Comparison of ENCODE assay signal across 8 cellular contexts in the genomic region with DNA sequence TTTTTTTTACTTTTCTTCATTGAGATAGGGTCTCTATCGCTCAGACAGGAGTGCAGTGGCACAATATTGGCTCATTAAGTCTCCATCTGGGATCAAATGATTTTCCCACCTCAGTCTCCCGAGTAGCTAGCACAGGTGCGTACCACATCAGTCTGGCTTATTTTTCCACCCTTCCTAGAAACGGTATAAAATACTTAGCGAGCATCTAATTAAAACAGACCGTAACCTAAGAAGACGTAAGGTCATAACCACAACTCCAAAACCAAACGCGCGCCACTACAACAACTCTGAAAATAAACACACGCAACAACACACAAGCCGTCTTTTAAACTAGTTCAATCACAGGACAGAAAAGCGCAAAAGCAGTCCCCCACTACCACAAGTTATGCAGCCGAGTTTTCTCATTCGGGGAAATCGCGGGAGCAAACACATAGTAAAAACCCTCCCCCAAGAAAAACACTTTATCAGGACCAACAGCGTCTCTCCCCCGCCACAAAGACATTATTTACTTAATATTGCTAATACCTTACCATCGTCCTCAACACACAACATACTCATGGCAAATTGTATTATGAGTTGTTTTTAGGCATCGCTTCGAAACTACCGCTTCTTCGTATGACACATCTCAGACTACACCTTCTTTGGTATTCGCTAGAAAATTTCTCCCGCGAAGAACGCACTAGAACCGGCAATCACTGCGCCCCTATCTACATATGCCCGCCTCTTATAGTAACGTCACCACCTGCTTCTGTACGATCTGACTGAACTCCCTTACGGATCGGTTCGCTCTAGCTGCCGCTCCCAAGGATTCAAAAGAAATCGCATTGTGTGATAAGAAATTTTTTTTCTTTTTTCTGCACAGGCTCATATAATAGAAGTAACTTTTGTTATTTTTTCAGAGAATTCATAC. TPM values are rescaled to one million over a fixed set of nuclear protein-coding genes. Genes with fewer than 3 reads are reported as not detected.
DNase-seq lines count a peak whose midpoint lies in the region; ATAC-seq and TF ChIP-seq lines count a peak whose summit lies in the region.

No MANE protein-coding gene starts in this region.

- TF ChIP-seq EP300 in tibial nerve (IDR thresholded peaks at IDR 0.05), result peak; percentile 82 to 100

- H2AFZ ChIP-seq in trophoblast cell (ENCODE audit: insufficient read depth, low read length, poor library complexity), result no peak overlapping the region

- no peak overlapping the region for H2BK12ac ChIP-seq in trophoblast cell (ENCODE audit: low read length)

- H3K4me3 ChIP-seq in GM06990 (replicated peaks; ENCODE audit: low read depth, low read length) (peak overlapping the region; percentile 52), adrenal gland (peak overlapping the region in 2 of 4 donors; percentile 57 to 59), heart left ventricle (peak overlapping the region in 11 of 12 donors; percentile 34 to 74 (median 48)), trophoblast cell (ENCODE audit: low read depth, low read length) (no peak overlapping the region), tibial nerve (peak overlapping the region; percentile 28 to 39 (median 30))

- peak overlapping the region; percentile 59 for H3K4ac ChIP-seq in trophoblast cell (ENCODE audit: low read depth, low read length)

- H4K91ac ChIP-seq in trophoblast cell (ENCODE audit: low read depth, low read length), result peak overlapping the region; percentile 56

- H4K8ac ChIP-seq in trophoblast cell (ENCODE audit: low read depth, low read length), result peak overlapping the region; percentile 37

- no peak overlapping the region for H3K9ac ChIP-seq in trophoblast cell (ENCODE audit: low read length)

- H4K12ac ChIP-seq in trophoblast cell (ENCODE audit: low read depth, low read length), result peak overlapping the region; percentile 67

- peaks cover 3% of the 10 kb centered on the region for H3K79me1 ChIP-seq in trophoblast cell (ENCODE audit: low read length)

- TF ChIP-seq POLR2A in adrenal gland (IDR thresholded peaks at IDR 0.05) (peak; percentile 98 to 100), heart left ventricle (IDR thresholded peaks at IDR 0.05) (peak; percentile 93 to 98), tibial nerve (IDR thresholded peaks at IDR 0.05) (peak; percentile 92 to 100)

- ATAC-seq in HG02571 (IDR thresholded peaks at IDR 0.05; ENCODE audit: unreplicated experiment) (peak; percentile 69), heart left ventricle (peak; percentile 95 to 98 (median 97))

- intact Hi-C loops in adrenal gland (cut with DNase I), result no loop called here
- intact Hi-C loops in heart left ventricle (cut with DNase I), result loop anchor here in 5 of 10 donors (1.0 to 2.0 kb wide), 5 partner anchors 26 to 141 kb away; a partner anchor contains a TSS

- peak overlapping the region; percentile 100 for H2BK5ac ChIP-seq in trophoblast cell (ENCODE audit: low read depth, low read length, poor library complexity)

- 1 to 2% (median 1%) methylated on average over 38 of the region's 38 CpGs for WGBS in adrenal gland, 4 donors
- 2 to 3% (median 2%) methylated on average over 38 of the region's 38 CpGs for WGBS in heart left ventricle, 4 donors
- WGBS in trophoblast cell (ENCODE audit: extremely low coverage, insufficient coverage, insufficient read length), result no CpG with 5 or more reads among the region's 38 CpGs
- 2% methylated on average over 38 of the region's 38 CpGs for WGBS in tibial nerve, 2 donors

- H3K27ac ChIP-seq in adrenal gland (peak overlapping the region in 4 of 5 donors; percentile 53 to 87 (median 82)), heart left ventricle (peak overlapping the region; percentile 58 to 90 (median 80)), trophoblast cell (ENCODE audit: low read depth, low read length) (no peak overlapping the region), tibial nerve (peak overlapping the region; percentile 65 to 83 (median 78))

- no peaks in the 10 kb centered on the region for H3K27me3 ChIP-seq in GM06990 (replicated peaks; ENCODE audit: control insufficient read depth, insufficient read depth, low read length)
- no peaks in the 10 kb centered on the region for H3K27me3 ChIP-seq in adrenal gland
- no peaks in the 10 kb centered on the region for H3K27me3 ChIP-seq in heart left ventricle
- no peaks in the 10 kb centered on the region for H3K27me3 ChIP-seq in trophoblast cell (ENCODE audit: insufficient read depth, low read length)
- no peaks in the 10 kb centered on the region for H3K27me3 ChIP-seq in tibial nerve

- peaks cover 2% of the 10 kb centered on the region for H3K79me2 ChIP-seq in trophoblast cell (ENCODE audit: control insufficient read depth, insufficient read depth, low read length, poor library complexity)

- H2BK120ac ChIP-seq in trophoblast cell (ENCODE audit: insufficient read depth, low read length, poor library complexity), result peak overlapping the region; percentile 91

- H3K18ac ChIP-seq in trophoblast cell (ENCODE audit: low read length), result no peak overlapping the region

- no peaks in the 10 kb centered on the region for H3K36me3 ChIP-seq in GM06990 (ENCODE audit: control insufficient read depth, insufficient read depth, low read length)
- no peaks in the 10 kb centered on the region for H3K36me3 ChIP-seq in adrenal gland (replicated peaks in 1 of 2)
- no peaks in the 10 kb centered on the region for H3K36me3 ChIP-seq in heart left ventricle
- H3K36me3 ChIP-seq in trophoblast cell (ENCODE audit: control insufficient read depth in 1 of 2, insufficient read depth in 2 of 2, low read length in 2 of 2), result no peaks in the 10 kb centered on the region
- no peaks in the 10 kb centered on the region for H3K36me3 ChIP-seq in tibial nerve

- H2AK5ac ChIP-seq in trophoblast cell (ENCODE audit: low read length), result no peak overlapping the region

- H3K4me2 ChIP-seq in trophoblast cell (ENCODE audit: low read length), result peak overlapping the region; percentile 50

- H3K14ac ChIP-seq in trophoblast cell (ENCODE audit: low read length), result peak overlapping the region; percentile 87

- peak; percentile 83 for DNase-seq in GM06990 (ENCODE audit: extremely low read depth, insufficient read length)
- DNase-seq in NCI-H1105 treated with DMSO at 0.1 percent for 48 hours (lab: John Stamatoyannopoulos, UW), result peak; percentile 83
- DNase-seq in SKM-1 treated with dmso at 0.1 percent for 144 hours (lab: John Stamatoyannopoulos, UW; ENCODE audit: unreplicated experiment), result peak; percentile 93
- DNase-seq in adrenal gland, result peak; percentile 73 to 95 (median 87)
- peak in 4 of 5 donors; percentile 76 to 84 (median 78) for DNase-seq in heart left ventricle
- DNase-seq in trophoblast cell, result peak; percentile 97
- DNase-seq in tibial nerve (ENCODE audit: low spot score in 2 of 2), result peak; percentile 59 to 90

- no peaks in the 10 kb centered on the region for H3K4me1 ChIP-seq in adrenal gland (replicated peaks in 1 of 2)
- peaks cover 0 to 12% (median 0%) of the 10 kb centered on the region in 12 donors for H3K4me1 ChIP-seq in heart left ventricle
- H3K4me1 ChIP-seq in trophoblast cell (ENCODE audit: control insufficient read depth in 1 of 2, insufficient read depth in 2 of 2, low read length in 2 of 2), result no peaks in the 10 kb centered on the region
- H3K4me1 ChIP-seq in tibial nerve, result peaks cover 0 to 4% (median 0%) of the 10 kb centered on the region in 4 donors

- TF ChIP-seq CTCF in GM06990 (IDR thresholded peaks at IDR 0.05; ENCODE audit: insufficient read depth, low read length, poor library complexity, severe bottlenecking) (no peak), adrenal gland (IDR thresholded peaks at IDR 0.05) (peak in 1 of 6 experiments; percentile 2), heart left ventricle (IDR thresholded peaks at IDR 0.05) (peak in 1 of 12 donors; percentile 15), tibial nerve (IDR thresholded peaks at IDR 0.05) (peak in 1 of 5 experiments; percentile 57)

- H3K23ac ChIP-seq in trophoblast cell (ENCODE audit: low read length), result no peak overlapping the region

- no peaks in the 10 kb centered on the region for H3K9me3 ChIP-seq in adrenal gland (replicated peaks in 1 of 3)
- peaks cover 0 to 6% (median 0%) of the 10 kb centered on the region in 12 donors for H3K9me3 ChIP-seq in heart left ventricle
- peaks cover 2% of the 10 kb centered on the region for H3K9me3 ChIP-seq in trophoblast cell (ENCODE audit: insufficient read depth, low read depth, low read length)
- no peaks in the 10 kb centered on the region for H3K9me3 ChIP-seq in tibial nerve

RNA-seq across cellular contexts. Expression of a gene that starts 32.8 kb away (rescaled TPM):
- total RNA-seq in adrenal gland (under 1 TPM in 7 of 8 donors, not detected in 1; 0.10 to 0.69 (median 0.21) TPM), heart left ventricle (under 1 TPM in 6 of 9 donors, not detected in 3; 0.08 to 0.36 (median 0.12) TPM), tibial nerve (under 1 TPM in 2 of 4 donors, not detected in 2; under 0.01 to 0.21 TPM)
- polyA plus RNA-seq in adrenal gland (under 1 TPM; 0.24 to 0.97 (median 0.81) TPM), heart left ventricle (under 1 TPM; 0.04 to 0.08 TPM)
- 0.50 and 0.62 TPM in 2 replicates for polyA plus RNA-seq in trophoblast cell (2013)

RNA-seq across cellular contexts. Expression of a gene that starts 33.3 kb away (rescaled TPM):
- total RNA-seq in adrenal gland, result 10 to 100 TPM; 11.7 to 40.2 (median 29.8) TPM
- 10 to 100 TPM; 29.7 to 60.2 (median 30.3) TPM for polyA plus RNA-seq in adrenal gland
- 10 to 100 TPM; 17.1 to 48.9 (median 39.6) TPM for total RNA-seq in heart left ventricle
- 10 to 100 TPM; 20.8 to 41.1 TPM for polyA plus RNA-seq in heart left ventricle
- 19.0 and 22.8 TPM in 2 replicates for polyA plus RNA-seq in trophoblast cell (2013)
- total RNA-seq in tibial nerve, result 10 to 100 TPM; 10.3 to 18.8 (median 13.5) TPM
